ENCODE assay signal across 18 cellular contexts in the genomic region with DNA sequence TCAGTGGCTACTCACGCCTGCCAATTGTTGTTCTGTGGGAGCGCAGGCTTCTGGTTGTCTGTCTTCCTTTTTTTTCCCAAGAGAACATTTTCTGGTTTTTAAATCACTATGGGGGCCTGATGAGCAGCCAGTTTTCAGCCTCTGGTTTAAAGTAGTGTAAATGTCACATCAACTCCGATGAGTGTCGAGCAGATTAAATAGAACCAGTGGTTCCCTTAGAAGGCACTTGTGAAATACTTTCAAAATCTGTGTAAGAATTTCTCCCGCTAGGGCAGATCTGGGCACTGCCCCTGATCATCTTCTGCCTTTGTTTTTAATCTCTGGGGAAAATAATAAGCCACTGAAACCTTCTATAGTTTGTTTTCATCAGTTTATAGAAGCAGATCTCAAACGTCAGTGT.
DNase-seq lines count a peak whose midpoint lies in the region; FAIRE-seq and TF ChIP-seq lines count a peak whose summit lies in the region.
"Had no signal": no experiment of that assay in that cellular context is flagged by ENCODE, and none has a peak within 500 bp of the region (broad histone marks: within the 10 kb centered on the region; RNA-seq: fewer than 3 reads in every experiment).

No MANE protein-coding gene starts in this region.

- FAIRE-seq in RCC 7860 (lab: Jason Lieb, UNC), result no peak
- FAIRE-seq: A204.1, GM12892, GM18507, H1 had no signal

- no peak overlapping the region for H3K23ac ChIP-seq in mesendoderm (ENCODE audit: low read length)

- no peaks in the 10 kb centered on the region for H3K79me2 ChIP-seq in mesendoderm (ENCODE audit: control insufficient read depth, insufficient read depth, low read length)

- intact Hi-C loops in dorsolateral prefrontal cortex (cut with DNase I), result loop anchor here (5.0 kb wide), 2 partner anchors 84 to 234 kb away; no protein-coding TSS in a partner anchor

- no peaks in the 10 kb centered on the region for H3K36me3 ChIP-seq in BLaER1 treated with 17β-estradiol and CSF1 and Interleukin-3, amounts not matched to agents 10 nM and 100 nM
- H3K36me3 ChIP-seq in mesendoderm (ENCODE audit: control insufficient read depth, insufficient read depth, low read length) (no peaks in the 10 kb centered on the region), tibial nerve (no peaks in the 10 kb centered on the region)

- H3K9me3 ChIP-seq in BLaER1 treated with 17β-estradiol and CSF1 and Interleukin-3, amounts not matched to agents 10 nM and 100 nM (replicated peaks in 1 of 11), result peaks cover 0 to 7% (median 0%) of the 10 kb centered on the region in 11 experiments; a peak in 2 of 22 replicates
- H3K9me3 ChIP-seq in tibial nerve, result no peaks in the 10 kb centered on the region
- H3K9me3 ChIP-seq: BE2C had no signal

- no peak for DNase-seq in dorsolateral prefrontal cortex
- DNase-seq in mesendoderm, result no peak
- DNase-seq in tibial nerve (ENCODE audit: low spot score in 2 of 2), result no peak
- no peak for DNase-seq in NCI-H526 treated with DMSO at 0.1 percent for 48 hours (lab: John Stamatoyannopoulos, UW)
- no peak for DNase-seq in RCC 7860 (ENCODE audit: low spot score)
- no peak for DNase-seq in effector CD8-positive, alpha-beta T cell (lab: John Stamatoyannopoulos, UW)
- DNase-seq: ACHN; BE2C; CD4-positive, alpha-beta memory T cell; DMS153; DMS79; GDM1; H9 had no signal

- H3K9ac ChIP-seq in BLaER1 treated with 17β-estradiol and CSF1 and Interleukin-3, amounts not matched to agents 10 nM and 100 nM, result peak overlapping the region in 4 of 11 experiments; percentile 14 to 34 (median 15); a peak in 3 of 22 replicates
- H3K9ac ChIP-seq in mesendoderm (ENCODE audit: low read length), result no peak overlapping the region

- H2BK120ac ChIP-seq in mesendoderm (ENCODE audit: low read depth, low read length), result no peak overlapping the region

- no peak overlapping the region for H2BK5ac ChIP-seq in mesendoderm (ENCODE audit: low read length)

- H3K27ac ChIP-seq in BLaER1 treated with 17β-estradiol and CSF1 and Interleukin-3, amounts not matched to agents 10 nM and 100 nM, result peak overlapping the region in 3 of 11 experiments; percentile 8 to 40 (median 10); a peak in 3 of 22 replicates
- H3K27ac ChIP-seq in dorsolateral prefrontal cortex, result peak overlapping the region in 36 of 59 donors; percentile 4 to 76 (median 32)
- no peak overlapping the region for H3K27ac ChIP-seq in mesendoderm (ENCODE audit: low read depth, low read length)
- H3K27ac ChIP-seq in tibial nerve, result peak overlapping the region in 3 of 4 donors; percentile 42 to 86 (median 79)

- H2BK15ac ChIP-seq in mesendoderm (replicated peaks; ENCODE audit: low read depth), result no peak overlapping the region

- no peaks in the 10 kb centered on the region for H3K27me3 ChIP-seq in BLaER1 treated with 17β-estradiol and CSF1 and Interleukin-3, amounts not matched to agents 10 nM and 100 nM
- H3K27me3 ChIP-seq in dorsolateral prefrontal cortex, result no peaks in the 10 kb centered on the region
- H3K27me3 ChIP-seq in mesendoderm (ENCODE audit: insufficient read depth, low read length, poor library complexity), result no peaks in the 10 kb centered on the region
- no peaks in the 10 kb centered on the region for H3K27me3 ChIP-seq in tibial nerve
- H3K27me3 ChIP-seq: BE2C had no signal

- TF ChIP-seq CTCF in dorsolateral prefrontal cortex (IDR thresholded peaks at IDR 0.05 in 54 of 56, conservative IDR thresholded peaks at IDR 0.05 in 2 of 56; ENCODE audit: low read depth in 1 of 56, partially characterized antibody in 56 of 56), result peak in 4 of 56 donors; percentile 10 to 33 (median 31)
- no peak for TF ChIP-seq CTCF in tibial nerve (IDR thresholded peaks at IDR 0.05)

- H3K4me1 ChIP-seq in BLaER1 treated with 17β-estradiol and CSF1 and Interleukin-3, amounts not matched to agents 10 nM and 100 nM, result peaks cover 0 to 17% (median 13%) of the 10 kb centered on the region in 10 experiments; a peak in 15 of 20 replicates
- H3K4me1 ChIP-seq in mesendoderm (ENCODE audit: control insufficient read depth, low read depth, low read length), result no peaks in the 10 kb centered on the region
- H3K4me1 ChIP-seq in tibial nerve, result peaks cover 0 to 22% (median 9%) of the 10 kb centered on the region in 4 donors
- H3K4me1 ChIP-seq: BE2C had no signal

- TF ChIP-seq EP300 in tibial nerve (IDR thresholded peaks at IDR 0.05), result no peak

- H2AK5ac ChIP-seq in mesendoderm (ENCODE audit: low read length), result no peak overlapping the region

- H3K56ac ChIP-seq in mesendoderm (ENCODE audit: low read length), result no peak overlapping the region

- no peak overlapping the region for H4K5ac ChIP-seq in mesendoderm (ENCODE audit: low read length)

- H3K4me3 ChIP-seq in BLaER1 treated with 17β-estradiol and CSF1 and Interleukin-3, amounts not matched to agents 10 nM and 100 nM, result no peak overlapping the region
- H3K4me3 ChIP-seq in dorsolateral prefrontal cortex, result peak overlapping the region in 3 of 59 donors; percentile 6 to 22 (median 11)
- no peak overlapping the region for H3K4me3 ChIP-seq in mesendoderm (ENCODE audit: low read length)
- no peak overlapping the region for H3K4me3 ChIP-seq in tibial nerve

- no peak overlapping the region for H3K18ac ChIP-seq in mesendoderm (ENCODE audit: low read length)

- peak overlapping the region in 10 of 11 experiments; percentile 11 to 68 (median 46); a peak in 16 of 22 replicates for H3K4me2 ChIP-seq in BLaER1 treated with 17β-estradiol and CSF1 and Interleukin-3, amounts not matched to agents 10 nM and 100 nM
- H3K4me2 ChIP-seq in mesendoderm (ENCODE audit: low read length), result no peak overlapping the region

- H4K8ac ChIP-seq in mesendoderm (ENCODE audit: low read depth, low read length), result peak overlapping the region; percentile 56

- H4K20me1 ChIP-seq in BLaER1 treated with 17β-estradiol and CSF1 and Interleukin-3, amounts not matched to agents 10 nM and 100 nM, result no peaks in the 10 kb centered on the region

- no peak for TF ChIP-seq POLR2A in tibial nerve (IDR thresholded peaks at IDR 0.05)

- no peak overlapping the region for H3K4ac ChIP-seq in mesendoderm (ENCODE audit: low read depth, low read length)

- no peaks in the 10 kb centered on the region for H3K79me1 ChIP-seq in mesendoderm (ENCODE audit: low read length)

- WGBS in mesendoderm (ENCODE audit: extremely low coverage, insufficient coverage, low lambda C conversion rate), result no CpG with 5 or more reads among the region's 6 CpGs
- 33 to 38% methylated on average over 6 of the region's 6 CpGs for WGBS in tibial nerve, 2 donors
